ENCODE assay signal across 8 cellular contexts in genomic region chr12:57745485-57745881, GRCh38. TPM values are rescaled to one million over a fixed set of nuclear protein-coding genes. Genes with fewer than 3 reads are reported as not detected.
DNase-seq lines count a peak whose midpoint lies in the region; ATAC-seq and TF ChIP-seq lines count a peak whose summit lies in the region.

No MANE protein-coding gene starts in this region.

- TF ChIP-seq CTCF in 22Rv1 (IDR thresholded peaks at IDR 0.05): no peak
- TF ChIP-seq CTCF in brain (conservative IDR thresholded peaks at IDR 0.05): no peak

- intact Hi-C loops in aorta (cut with DNase I): no loop called here

- DNase-seq in memory B cell (ENCODE audit: low spot score in 2 of 2) (no peak), aorta (peak in 1 of 2 donors; percentile 49), GM19240 (ENCODE audit: insufficient read length, low spot score) (no peak)

- H3K4me3 ChIP-seq in HUES48 (ENCODE audit: low read depth, low read length): peak overlapping the region; percentile 92
- peak overlapping the region; percentile 52 to 86 for H3K4me3 ChIP-seq in aorta (ENCODE audit: low read length in 2 of 2)

- peaks cover 37% of the 10 kb centered on the region for H3K4me1 Mint-ChIP-seq in brain
- H3K4me1 Mint-ChIP-seq in memory B cell: peaks cover 44% of the 10 kb centered on the region

- H3K4me3 Mint-ChIP-seq in brain (peak overlapping the region; percentile 90 to 98 (median 95)), memory B cell (peak overlapping the region; percentile 92)

- 33 to 37% methylated on average over 8 of the region's 8 CpGs for whole genome bisulfite sequencing in aorta, 2 donors

- H3K27me3 ChIP-seq in HUES48 (ENCODE audit: control insufficient read depth, insufficient read depth, low read length) (peaks cover 23% of the 10 kb centered on the region), aorta (ENCODE audit: control insufficient read depth in 1 of 2, insufficient read depth in 2 of 2, low read length in 1 of 2) (no peaks in the 10 kb centered on the region)

- H3K27ac ChIP-seq in 22Rv1 (peak overlapping the region; percentile 87), HUES48 (ENCODE audit: low read depth, low read length) (peak overlapping the region; percentile 99), aorta (ENCODE audit: low read depth in 1 of 2, low read length in 2 of 2) (peak overlapping the region; percentile 90 to 92)

- H3K36me3 Mint-ChIP-seq in brain (peaks cover 46% of the 10 kb centered on the region), memory B cell (peaks cover 20% of the 10 kb centered on the region)

- peak overlapping the region; percentile 93 for H3K9ac ChIP-seq in HUES48 (ENCODE audit: low read depth, low read length)

- H3K36me3 ChIP-seq in HUES48 (ENCODE audit: control insufficient read depth, insufficient read depth, low read length): peaks cover 39% of the 10 kb centered on the region
- peaks cover 0 to 4% of the 10 kb centered on the region in 2 donors for H3K36me3 ChIP-seq in aorta (ENCODE audit: control insufficient read depth in 1 of 2, insufficient read depth in 2 of 2, low read length in 1 of 2)

- H3K27me3 Mint-ChIP-seq in brain (peaks cover 36% of the 10 kb centered on the region), memory B cell (no peaks in the 10 kb centered on the region)

- H3K9me3 Mint-ChIP-seq in brain (peaks cover 0 to 3% (median 0%) of the 10 kb centered on the region in 5 experiments), memory B cell (no peaks in the 10 kb centered on the region)

- ATAC-seq in memory B cell (ENCODE audit: low read depth) (no peak), aorta (ENCODE audit: low FRiP score) (no peak), HG02678 (IDR thresholded peaks at IDR 0.05; ENCODE audit: unreplicated experiment) (no peak), GM21515 (IDR thresholded peaks at IDR 0.05; ENCODE audit: unreplicated experiment) (no peak)

- H3K9me3 ChIP-seq in HUES48 (ENCODE audit: control insufficient read depth, insufficient read depth, low read length) (no peaks in the 10 kb centered on the region), aorta (ENCODE audit: control insufficient read depth, low read length) (no peaks in the 10 kb centered on the region)

- H3K4me1 ChIP-seq in HUES48 (ENCODE audit: control insufficient read depth, insufficient read depth, low read length) (no peaks in the 10 kb centered on the region), aorta (ENCODE audit: control insufficient read depth in 1 of 2, insufficient read depth in 2 of 2, low read length in 2 of 2) (no peaks in the 10 kb centered on the region)

- H3K27ac Mint-ChIP-seq in brain (peak overlapping the region; percentile 97 to 99 (median 99)), memory B cell (peak overlapping the region; percentile 92)

RNA-seq across cellular contexts. Expression of gene TSPAN31, which starts 0.6 kb away (rescaled TPM):
- polyA plus RNA-seq in brain (ENCODE audit: insufficient read depth, low read depth, low replicate concordance) (38.4 TPM), aorta (10 to 100 TPM; 27.4 to 40.6 TPM)
- 10 to 100 TPM; 31.4 to 37.6 TPM for total RNA-seq in aorta

RNA-seq across cellular contexts. Expression of gene CDK4, which starts 6.6 kb away (rescaled TPM):
- 240 TPM for polyA plus RNA-seq in brain (ENCODE audit: insufficient read depth, low read depth, low replicate concordance)
- 10 to 100 TPM; 54.6 to 55.0 TPM for total RNA-seq in aorta
- polyA plus RNA-seq in aorta: 10 to 100 TPM; 44.7 to 60.4 TPM

RNA-seq across cellular contexts. Expression of gene AGAP2, which starts 6.9 kb away (rescaled TPM):
- polyA plus RNA-seq in brain (ENCODE audit: insufficient read depth, low read depth, low replicate concordance) (37.8 TPM), aorta (under 1 TPM; 0.18 to 0.88 TPM)
- 1 to 10 TPM; 2.6 to 3.6 TPM for total RNA-seq in aorta

RNA-seq across cellular contexts. Expression of gene MARCHF9, which starts 9.4 kb away (rescaled TPM):
- polyA plus RNA-seq in brain (ENCODE audit: insufficient read depth, low read depth, low replicate concordance): 26.0 TPM
- total RNA-seq in aorta: 10 to 100 TPM; 10.8 to 17.1 TPM
- 10 to 100 TPM in 1 of 2 donors, 1 to 10 TPM in 1; 4.8 to 29.9 TPM for polyA plus RNA-seq in aorta

RNA-seq across cellular contexts. Expression of gene CYP27B1, which starts 21.4 kb away (rescaled TPM):
- polyA plus RNA-seq in brain (ENCODE audit: insufficient read depth, low read depth, low replicate concordance) (not detected), aorta (under 1 TPM in 1 of 2 donors, not detected in 1; 0.28 TPM)
- total RNA-seq in aorta: 1 to 10 TPM in 1 of 2 donors, under 1 TPM in 1; 0.94 to 1.5 TPM

Comparison
In these comparisons a context has a peak if more than half of its experiments do, and no peak if none do; other contexts are left out.
1. RNA of gene AGAP2, which starts 6.9 kb away (polyA plus RNA-seq): 37.8 TPM in brain (single experiment); 0.18 to 0.88 TPM in aorta; every median in the first group is over 10 times any median in the second.
2. Peak in every context shown above with its lines, with median percentiles within 50 percentile points of each other: H3K27ac ChIP-seq.